In the genomic region with DNA sequence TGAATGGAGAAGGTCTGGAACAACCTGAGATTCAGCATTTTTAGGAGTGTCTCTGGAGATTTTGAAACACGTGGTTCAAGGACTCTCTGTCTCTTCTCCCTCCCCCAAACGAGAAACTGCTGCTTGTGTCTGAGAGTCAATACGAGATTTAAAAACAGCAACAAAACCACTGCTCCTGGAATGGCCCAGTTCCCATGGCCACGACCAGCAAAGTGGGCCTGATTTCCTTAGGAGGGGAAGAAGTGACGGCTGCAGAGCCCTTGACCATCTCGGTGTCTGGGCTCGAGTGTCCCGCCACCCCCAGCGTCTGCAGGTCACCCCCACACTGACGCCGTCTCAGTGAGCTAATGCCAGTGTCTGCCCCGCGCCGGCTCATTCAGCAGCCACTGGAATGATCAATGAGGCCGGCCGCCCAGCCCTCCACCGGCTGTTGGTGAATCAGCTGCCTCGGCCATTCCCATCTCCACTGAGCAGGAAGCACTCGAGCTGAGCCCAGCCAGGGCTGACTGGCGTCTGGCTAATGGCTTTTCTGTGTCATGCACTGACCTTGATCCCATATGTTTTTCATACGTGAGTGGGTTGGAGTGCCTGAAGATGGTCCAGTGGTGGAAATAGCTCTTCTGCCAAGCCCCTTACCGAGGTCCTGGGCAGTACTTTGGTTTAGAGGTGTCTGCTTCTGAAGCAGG, we compare ENCODE assay signal across 9 cellular contexts.
DNase-seq lines count a peak whose midpoint lies in the region; ATAC-seq and TF ChIP-seq lines count a peak whose summit lies in the region.
"Had no signal": no experiment of that assay in that cellular context is flagged by ENCODE, and none has a peak within 500 bp of the region (broad histone marks: within the 10 kb centered on the region; RNA-seq: fewer than 3 reads in every experiment).

No MANE protein-coding gene starts in this region.

- CTCF ChIA-PET in activated CD8-positive, alpha-beta T cell treated with anti-CD3 and anti-CD28 coated beads, Interleukin-2, amount 10 ng/mL, durations not matched to agents 7 days and 5 days (lab: Charles Lee) = no interaction called here

- peaks cover 4% of the 10 kb centered on the region for H3K36me3 Mint-ChIP-seq in activated CD8-positive, alpha-beta T cell treated with anti-CD3 and anti-CD28 coated beads, Interleukin-2, amount 10 ng/mL, durations not matched to agents 7 days and 5 days (ENCODE audit: low read depth)

- H3K4me3 ChIP-seq in adrenal gland (peak overlapping the region in 1 of 4 donors; percentile 40), left ventricle myocardium inferior (peak overlapping the region; percentile 53), psoas muscle (peak overlapping the region; percentile 38)

- H3K27me3 ChIP-seq in adrenal gland (no peaks in the 10 kb centered on the region), left ventricle myocardium inferior (ENCODE audit: low read depth) (no peaks in the 10 kb centered on the region), psoas muscle (ENCODE audit: insufficient read depth in 3 of 3, low read length in 2 of 3) (peaks cover 0 to 2% (median 0%) of the 10 kb centered on the region in 3 donors)

- H3K27ac Mint-ChIP-seq in activated CD8-positive, alpha-beta T cell treated with anti-CD3 and anti-CD28 coated beads, Interleukin-2, amount 10 ng/mL, durations not matched to agents 7 days and 5 days = no peak overlapping the region
- H3K27ac Mint-ChIP-seq: stimulated activated naive CD8-positive, alpha-beta T cell treated with anti-CD3 and anti-CD28 coated beads, Interleukin-15, Interleukin-2, amounts not matched to agents 100 ng/mL and 50 ng/mL, for 24 hours had no signal

- H3K4me1 ChIP-seq in adrenal gland (replicated peaks in 1 of 2) (peaks cover 13 to 27% of the 10 kb centered on the region in 2 donors), left ventricle myocardium inferior (peaks cover 39% of the 10 kb centered on the region), psoas muscle (no peaks in the 10 kb centered on the region)

- POLR2A ChIA-PET in activated CD8-positive, alpha-beta T cell treated with anti-CD3 and anti-CD28 coated beads, Interleukin-2, amount 10 ng/mL, durations not matched to agents 7 days and 5 days (lab: Charles Lee) = no interaction called here

- DNase-seq in A172 (ENCODE audit: low spot score) (peak; percentile 88), HuH-7 (ENCODE audit: low spot score) (peak; percentile 44), adrenal gland (peak; percentile 92 to 99 (median 97)), left ventricle myocardium inferior (peak; percentile 72), psoas muscle (peak; percentile 83 to 84)
- DNase-seq in stimulated activated CD4-positive, alpha-beta T cell treated with anti-CD3 and anti-CD28 coated beads, Interleukin-1b, Interleukin-23, amount 100 ng/mL, for 48 hours = no peak
- DNase-seq in activated CD8-positive, alpha-beta T cell treated with anti-CD3 and anti-CD28 coated beads, Interleukin-2, amount 10 ng/mL, durations not matched to agents 7 days and 5 days = no peak

- H3K27ac ChIP-seq in adrenal gland (peak overlapping the region; percentile 27 to 92 (median 87)), left ventricle myocardium inferior (replicated peaks) (peak overlapping the region; percentile 79), psoas muscle (peak overlapping the region; percentile 50)

- peaks cover 3% of the 10 kb centered on the region for H3K4me1 Mint-ChIP-seq in activated CD8-positive, alpha-beta T cell treated with anti-CD3 and anti-CD28 coated beads, Interleukin-2, amount 10 ng/mL, durations not matched to agents 7 days and 5 days (ENCODE audit: low read depth)

- 13 to 20% (median 16%) methylated on average over 8 to 22 of the region's 22 CpGs for WGBS in adrenal gland, 4 donors
- 12 to 23% (median 22%) methylated on average over 22 of the region's 22 CpGs for WGBS in psoas muscle, 3 donors

- H3K4me3 Mint-ChIP-seq in activated CD8-positive, alpha-beta T cell treated with anti-CD3 and anti-CD28 coated beads, Interleukin-2, amount 10 ng/mL, durations not matched to agents 7 days and 5 days = no peak overlapping the region
- H3K4me3 Mint-ChIP-seq: stimulated activated naive CD8-positive, alpha-beta T cell treated with anti-CD3 and anti-CD28 coated beads, Interleukin-15, Interleukin-2, amounts not matched to agents 100 ng/mL and 50 ng/mL, for 24 hours had no signal

- TF ChIP-seq CTCF in adrenal gland (IDR thresholded peaks at IDR 0.05) (peak in 1 of 6 experiments; percentile 5), left ventricle myocardium inferior (IDR thresholded peaks at IDR 0.05; ENCODE audit: borderline replicate concordance) (no peak), psoas muscle (IDR thresholded peaks at IDR 0.05) (no peak)

- intact Hi-C loops in adrenal gland (cut with DNase I) = no loop called here
- intact Hi-C loops in left ventricle myocardium inferior (cut with micrococcal nuclease) = no loop called here
- intact Hi-C loops in psoas muscle (cut with DNase I) = no loop called here

- no peaks in the 10 kb centered on the region for H3K27me3 Mint-ChIP-seq in activated CD8-positive, alpha-beta T cell treated with anti-CD3 and anti-CD28 coated beads, Interleukin-2, amount 10 ng/mL, durations not matched to agents 7 days and 5 days (ENCODE audit: low read depth)
- H3K27me3 Mint-ChIP-seq: stimulated activated naive CD8-positive, alpha-beta T cell treated with anti-CD3 and anti-CD28 coated beads, Interleukin-15, Interleukin-2, amounts not matched to agents 100 ng/mL and 50 ng/mL, for 24 hours had no signal

- no peaks in the 10 kb centered on the region for H3K9me3 ChIP-seq in adrenal gland (replicated peaks in 1 of 3)
- no peaks in the 10 kb centered on the region for H3K9me3 ChIP-seq in left ventricle myocardium inferior (replicated peaks)
- H3K9me3 ChIP-seq in psoas muscle = no peaks in the 10 kb centered on the region

- H3K9me3 Mint-ChIP-seq in activated CD8-positive, alpha-beta T cell treated with anti-CD3 and anti-CD28 coated beads, Interleukin-2, amount 10 ng/mL, durations not matched to agents 7 days and 5 days (ENCODE audit: insufficient read depth) = no peaks in the 10 kb centered on the region
- H3K9me3 Mint-ChIP-seq: stimulated activated naive CD8-positive, alpha-beta T cell treated with anti-CD3 and anti-CD28 coated beads, Interleukin-15, Interleukin-2, amounts not matched to agents 100 ng/mL and 50 ng/mL, for 24 hours had no signal

- peak; percentile 34 to 94 for TF ChIP-seq POLR2A in adrenal gland (IDR thresholded peaks at IDR 0.05)

- no peaks in the 10 kb centered on the region for H3K36me3 ChIP-seq in adrenal gland (replicated peaks in 1 of 2)
- no peaks in the 10 kb centered on the region for H3K36me3 ChIP-seq in left ventricle myocardium inferior
- no peaks in the 10 kb centered on the region for H3K36me3 ChIP-seq in psoas muscle (ENCODE audit: insufficient read depth in 1 of 2, low read depth in 1 of 2)

- ATAC-seq in psoas muscle (peak; percentile 70 to 90 (median 83)), HG03280 (IDR thresholded peaks at IDR 0.05; ENCODE audit: unreplicated experiment) (no peak)
- ATAC-seq in activated CD8-positive, alpha-beta T cell treated with anti-CD3 and anti-CD28 coated beads, Interleukin-2, amount 10 ng/mL, durations not matched to agents 7 days and 5 days = no peak

Comparison
In these comparisons a context has a peak if more than half of its experiments do, and no peak if none do; other contexts are left out.
1. DNase-seq: peak in A172 (single experiment), HuH-7 (single experiment), adrenal gland (7 of 7), left ventricle myocardium inferior (single experiment) and psoas muscle (2 of 2); none in stimulated activated CD4-positive, alpha-beta T cell treated with anti-CD3 and anti-CD28 coated beads, Interleukin-1b, Interleukin-23, amount 100 ng/mL, for 48 hours (single experiment) and activated CD8-positive, alpha-beta T cell treated with anti-CD3 and anti-CD28 coated beads, Interleukin-2, amount 10 ng/mL, durations not matched to agents 7 days and 5 days (single experiment).
2. ATAC-seq: peak in psoas muscle (4 of 4); none in HG03280 (single experiment) and activated CD8-positive, alpha-beta T cell treated with anti-CD3 and anti-CD28 coated beads, Interleukin-2, amount 10 ng/mL, durations not matched to agents 7 days and 5 days (single experiment).
3. Peak in every context shown above with its lines, with median percentiles within 50 percentile points of each other: H3K27ac ChIP-seq.